Comparison of ENCODE assay signal across 8 cellular contexts in the genomic region with DNA sequence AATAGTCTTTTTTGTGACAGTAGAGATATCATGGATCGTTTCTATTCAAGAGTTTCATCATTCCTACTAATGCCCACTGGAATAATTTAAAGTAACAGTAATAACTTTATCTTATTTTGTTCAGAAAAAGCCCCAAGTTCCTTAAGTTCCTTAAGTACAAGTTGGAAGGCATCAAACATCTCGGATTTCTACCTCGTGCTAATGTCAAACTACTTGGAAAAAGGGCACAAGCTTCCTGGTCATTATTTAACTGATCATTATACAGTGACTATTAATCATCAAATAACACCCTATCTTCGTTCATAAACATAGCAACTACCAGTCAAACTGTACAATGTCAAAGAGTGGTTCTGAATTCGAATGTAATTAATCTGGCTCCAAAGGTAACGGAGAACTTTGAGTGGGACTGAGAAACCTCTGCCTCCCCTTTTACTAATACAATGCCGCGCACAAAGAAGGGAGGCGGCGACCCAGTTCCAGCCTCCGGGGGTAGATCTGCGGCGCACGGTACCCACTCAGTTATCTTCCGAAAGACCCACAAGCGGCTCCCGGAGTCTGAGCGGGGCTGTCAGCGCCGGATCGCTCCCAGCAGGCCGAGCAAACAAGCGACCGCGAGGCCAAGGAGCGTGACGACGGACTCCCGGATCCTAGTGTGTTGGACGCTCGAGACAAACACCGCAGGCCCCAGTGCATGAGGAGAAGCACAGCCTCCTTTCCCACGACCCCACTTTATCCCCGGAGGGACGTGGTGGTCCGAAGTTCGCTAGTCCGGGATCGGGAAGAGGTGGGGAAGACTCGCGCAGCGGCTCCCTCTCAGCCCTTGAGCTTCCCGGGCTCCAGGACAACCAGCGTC. TPM values are rescaled to one million over a fixed set of nuclear protein-coding genes. Genes with fewer than 3 reads are reported as not detected.
DNase-seq lines count a peak whose midpoint lies in the region; ATAC-seq and TF ChIP-seq lines count a peak whose summit lies in the region.

No MANE protein-coding gene starts in this region.

- no peak overlapping the region for H3K4ac ChIP-seq in neuronal stem cell (ENCODE audit: low read length)

- no peak overlapping the region for H4K91ac ChIP-seq in neuronal stem cell (ENCODE audit: low read depth, low read length, poor library complexity)

- peak overlapping the region; percentile 94 for H3K18ac ChIP-seq in neuronal stem cell (ENCODE audit: low read length)

- no peak overlapping the region for H2BK12ac ChIP-seq in neuronal stem cell (ENCODE audit: low read length)

- peak overlapping the region; percentile 98 for H2AFZ ChIP-seq in neuronal stem cell (ENCODE audit: low read length)

- H2BK120ac ChIP-seq in neuronal stem cell (ENCODE audit: low read depth, low read length) = no peak overlapping the region

- H3K9ac ChIP-seq in neuronal stem cell (ENCODE audit: low read depth, low read length, poor library complexity) = peak overlapping the region; percentile 83

- H3K4me1 Mint-ChIP-seq in activated T-helper 17 cell treated with anti-CD3 and anti-CD28 coated beads, Interleukin-2, amount 50 U/mL, for 72 hours = peaks cover 14% of the 10 kb centered on the region

- no peaks in the 10 kb centered on the region for H3K36me3 Mint-ChIP-seq in activated T-helper 17 cell treated with anti-CD3 and anti-CD28 coated beads, Interleukin-2, amount 50 U/mL, for 72 hours (ENCODE audit: low read depth)

- H3K14ac ChIP-seq in neuronal stem cell (ENCODE audit: low read length) = no peak overlapping the region

- H3K23ac ChIP-seq in neuronal stem cell (ENCODE audit: low read depth, low read length, poor library complexity) = peak overlapping the region; percentile 57

- H3K27ac Mint-ChIP-seq in activated T-helper 17 cell treated with anti-CD3 and anti-CD28 coated beads, Interleukin-2, amount 50 U/mL, for 72 hours = peak overlapping the region; percentile 95

- H3K79me1 ChIP-seq in neuronal stem cell (ENCODE audit: low read depth, low read length) = peaks cover 4% of the 10 kb centered on the region

- peak overlapping the region; percentile 84 to 93 for H3K4me3 ChIP-seq in foreskin fibroblast (ENCODE audit: low read depth in 1 of 2, low read length in 2 of 2)
- H3K4me3 ChIP-seq in neuronal stem cell (ENCODE audit: low read length in 2 of 2) = peak overlapping the region; percentile 64 to 83

- no peak for TF ChIP-seq CTCF in foreskin fibroblast (IDR thresholded peaks at IDR 0.05; ENCODE audit: low read depth, low read length)

- H3K4me3 Mint-ChIP-seq in activated T-helper 17 cell treated with anti-CD3 and anti-CD28 coated beads, Interleukin-2, amount 50 U/mL, for 72 hours = peak overlapping the region; percentile 95

- peak overlapping the region; percentile 83 for H3K27ac ChIP-seq in neuronal stem cell (replicated peaks; ENCODE audit: low read length)

- H3K9me3 ChIP-seq in neuronal stem cell (replicated peaks in 1 of 2; ENCODE audit: control insufficient read depth in 2 of 2, insufficient read depth in 1 of 2, low read depth in 1 of 2, low read length in 2 of 2) = no peaks in the 10 kb centered on the region

- H2BK5ac ChIP-seq in neuronal stem cell (ENCODE audit: low read length) = peak overlapping the region; percentile 87

- H2BK15ac ChIP-seq in neuronal stem cell (ENCODE audit: low read length) = peak overlapping the region; percentile 89

- ATAC-seq in GM18867 (IDR thresholded peaks at IDR 0.05; ENCODE audit: unreplicated experiment) (peak; percentile 34), HG03103 (IDR thresholded peaks at IDR 0.05; ENCODE audit: low read depth, unreplicated experiment) (peak; percentile 26)
- peak; percentile 36 for ATAC-seq in activated T-helper 17 cell treated with anti-CD3 and anti-CD28 coated beads, Interleukin-2, amount 50 U/mL, for 72 hours (replicated peaks)

- no peaks in the 10 kb centered on the region for H3K9me3 Mint-ChIP-seq in activated T-helper 17 cell treated with anti-CD3 and anti-CD28 coated beads, Interleukin-2, amount 50 U/mL, for 72 hours

- peak overlapping the region; percentile 63 for H3K4me2 ChIP-seq in neuronal stem cell (ENCODE audit: insufficient read depth, low read length, poor library complexity, severe bottlenecking)

- WGBS in neuronal stem cell (ENCODE audit: extremely low coverage in 2 of 2, insufficient read length in 2 of 2, insufficient replicate concordance in 1 of 2), 2 donors = no CpG with 5 or more reads among the region's 44 CpGs

- no peak overlapping the region for H2AK5ac ChIP-seq in neuronal stem cell (ENCODE audit: low read depth, low read length)

- H3K36me3 ChIP-seq in neuronal stem cell (replicated peaks in 1 of 2; ENCODE audit: control insufficient read depth in 2 of 2, insufficient read depth in 2 of 2, low read length in 2 of 2) = peaks cover 2 to 30% of the 10 kb centered on the region in 2 donors

- no peaks in the 10 kb centered on the region for H3K27me3 ChIP-seq in neuronal stem cell (ENCODE audit: control insufficient read depth in 3 of 3, insufficient read depth in 3 of 3, low read depth in 1 of 3, low read length in 3 of 3)

- peak; percentile 23 for DNase-seq in A172 (ENCODE audit: low spot score)
- peak; percentile 20 to 40 for DNase-seq in NOMO-1 (lab: John Stamatoyannopoulos, UW; ENCODE audit: unreplicated experiment in 2 of 2)
- DNase-seq in foreskin fibroblast = peak; percentile 36 to 71
- peak; percentile 1 for DNase-seq in neuronal stem cell (ENCODE audit: low spot score)
- DNase-seq in superior temporal gyrus (ENCODE audit: extremely low spot score) = peak; percentile 29

- H3K4me1 ChIP-seq in neuronal stem cell (ENCODE audit: control insufficient read depth in 2 of 2, insufficient read depth in 1 of 2, low read depth in 1 of 2, low read length in 2 of 2) = peaks cover 2 to 6% of the 10 kb centered on the region in 2 donors

- H3K27me3 Mint-ChIP-seq in activated T-helper 17 cell treated with anti-CD3 and anti-CD28 coated beads, Interleukin-2, amount 50 U/mL, for 72 hours = no peaks in the 10 kb centered on the region

- H4K8ac ChIP-seq in neuronal stem cell (ENCODE audit: low read depth, low read length) = peak overlapping the region; percentile 72

RNA-seq across cellular contexts. Expression of a gene that starts 0.7 kb away (rescaled TPM):
- total RNA-seq in A172 (2014; rRNA removed; shearing (Covaris generic)) = 10.2 and 10.8 TPM in 2 replicates
- total RNA-seq in activated T-helper 17 cell treated with anti-CD3 and anti-CD28 coated beads, Interleukin-2, amount 50 U/mL, for 72 hours = 10 to 100 TPM; 12.0 to 15.9 TPM
- polyA plus RNA-seq in neuronal stem cell (2013, experiment 1 of 2) = 13.3 TPM
- 13.4 TPM for polyA plus RNA-seq in neuronal stem cell (2013, experiment 2 of 2)

Comparison
In these comparisons a context has a peak if more than half of its experiments do, and no peak if none do; other contexts are left out.
1. Peak in every context shown above with its lines: DNase-seq, ATAC-seq, H3K4me3 ChIP-seq and H3K27ac ChIP-seq.
2. DNase-seq: peak in every context shown above with its lines; median percentile 54 in foreskin fibroblast; 30 in NOMO-1; 29 in superior temporal gyrus; 23 in A172; 1 in neuronal stem cell.